ENCODE assay signal across 8 cellular contexts in the genomic region with DNA sequence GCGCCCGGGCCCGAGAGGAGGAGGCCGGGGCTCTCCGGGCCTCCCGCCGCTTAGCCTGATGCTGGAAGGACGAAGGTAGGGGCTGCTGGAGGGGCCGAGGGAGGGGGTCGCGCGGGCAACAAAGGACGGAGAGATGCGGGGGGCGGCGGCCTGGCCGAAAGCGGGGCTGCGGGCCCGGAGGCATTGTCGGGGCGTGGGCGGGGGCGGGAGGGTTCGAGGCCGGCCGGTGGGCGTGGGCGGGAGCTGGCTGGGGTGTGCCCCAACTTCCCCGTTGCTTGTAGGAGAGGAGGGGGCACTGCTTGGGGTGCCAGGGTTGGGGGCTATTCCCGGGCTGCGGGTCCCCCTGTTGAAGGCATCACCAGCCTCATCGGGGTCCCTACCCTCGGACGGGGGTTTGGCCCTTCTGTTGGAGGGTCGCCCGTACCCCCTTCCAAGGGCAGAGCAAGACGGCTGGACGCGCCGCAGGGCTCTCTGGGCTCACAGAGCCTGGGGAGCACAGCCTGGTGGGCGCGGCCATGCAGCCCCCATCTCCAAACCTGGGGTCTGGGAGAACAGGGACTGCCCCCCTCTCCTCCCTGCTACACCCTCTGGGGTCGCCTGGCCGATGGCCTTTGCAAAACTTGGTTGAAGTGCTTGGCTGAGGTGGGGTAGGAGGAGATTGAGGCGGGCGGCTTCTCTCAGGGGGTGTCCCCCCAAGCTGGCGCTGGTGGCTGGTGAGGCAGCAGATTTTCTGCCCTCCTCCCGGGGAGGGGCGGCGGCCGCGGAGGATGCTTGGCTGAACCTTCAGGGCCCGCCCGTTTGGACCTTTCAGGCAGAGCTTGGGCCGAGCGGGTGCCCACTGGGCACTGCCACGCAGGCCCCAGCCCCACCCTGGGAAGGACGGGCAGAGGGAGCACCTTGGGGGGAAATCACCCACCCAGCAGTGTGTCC. TPM values are rescaled to one million over a fixed set of nuclear protein-coding genes. Genes with fewer than 3 reads are reported as not detected.
DNase-seq lines count a peak whose midpoint lies in the region; ATAC-seq and TF ChIP-seq lines count a peak whose summit lies in the region.

No MANE protein-coding gene starts in this region.

- no peaks in the 10 kb centered on the region for H3K27me3 ChIP-seq in Karpas-422 (ENCODE audit: low read length)
- no peaks in the 10 kb centered on the region for H3K27me3 ChIP-seq in parathyroid adenoma (ENCODE audit: control insufficient read depth, insufficient read depth, low read length)

- DNase-seq in Karpas-422 (no peak), glutamatergic neuron (peak; percentile 43), putamen (ENCODE audit: low spot score) (no peak), NCI-H1048 (lab: John Stamatoyannopoulos, UW) (no peak)
- peak; percentile 42 for DNase-seq in activated naive CD4-positive, alpha-beta T cell treated with anti-CD3 and anti-CD28 coated beads for 36 hours

- H3K4me3 ChIP-seq in Karpas-422 (ENCODE audit: low read length): no peak overlapping the region
- peak overlapping the region; percentile 46 for H3K4me3 ChIP-seq in parathyroid adenoma (ENCODE audit: low read depth, low read length)

- no peaks in the 10 kb centered on the region for H3K9me3 ChIP-seq in ES-I3 (ENCODE audit: control insufficient read depth, insufficient read depth, low read length)
- no peaks in the 10 kb centered on the region for H3K9me3 ChIP-seq in Karpas-422 (ENCODE audit: low read length)
- no peaks in the 10 kb centered on the region for H3K9me3 ChIP-seq in parathyroid adenoma (ENCODE audit: control insufficient read depth, low read length)

- TF ChIP-seq CTCF in glutamatergic neuron (IDR thresholded peaks at IDR 0.05; ENCODE audit: partially characterized antibody, unreplicated experiment) (no peak), parathyroid adenoma (IDR thresholded peaks at IDR 0.05) (no peak)

- H3K4me3 Mint-ChIP-seq in activated naive CD4-positive, alpha-beta T cell treated with anti-CD3 and anti-CD28 coated beads for 36 hours: peak overlapping the region; percentile 38
- peak overlapping the region; percentile 79 for H3K4me3 Mint-ChIP-seq in glutamatergic neuron (ENCODE audit: unreplicated experiment)

- no peaks in the 10 kb centered on the region for H3K36me3 Mint-ChIP-seq in activated naive CD4-positive, alpha-beta T cell treated with anti-CD3 and anti-CD28 coated beads for 36 hours (ENCODE audit: low read depth)
- no peaks in the 10 kb centered on the region for H3K36me3 Mint-ChIP-seq in glutamatergic neuron (ENCODE audit: unreplicated experiment)

- H4K20me1 ChIP-seq in Karpas-422 (ENCODE audit: insufficient read depth, low read depth, low read length): 0 out of 2 replicates have a peak, but pooled peaks cover 9% of the 10 kb centered on the region

- H3K79me2 ChIP-seq in Karpas-422 (ENCODE audit: low read length) (no peaks in the 10 kb centered on the region), parathyroid adenoma (peaks cover 19% of the 10 kb centered on the region)

- H3K27ac ChIP-seq in Karpas-422 (ENCODE audit: low read length) (no peak overlapping the region), parathyroid adenoma (no peak overlapping the region)

- H3K36me3 ChIP-seq in ES-I3 (ENCODE audit: insufficient read depth, low read length) (no peaks in the 10 kb centered on the region), Karpas-422 (ENCODE audit: insufficient read depth, low read length) (no peaks in the 10 kb centered on the region), parathyroid adenoma (ENCODE audit: control insufficient read depth, insufficient read depth, low read length) (no peaks in the 10 kb centered on the region)

- peak overlapping the region; percentile 45 for H3K4me2 ChIP-seq in Karpas-422 (ENCODE audit: low read depth, low read length, poor library complexity, severe bottlenecking)
- peak overlapping the region; percentile 61 for H3K4me2 ChIP-seq in parathyroid adenoma (ENCODE audit: low read length)

- no peak for ATAC-seq in GM18505 (IDR thresholded peaks at IDR 0.05; ENCODE audit: unreplicated experiment)

- H3K4me1 Mint-ChIP-seq in activated naive CD4-positive, alpha-beta T cell treated with anti-CD3 and anti-CD28 coated beads for 36 hours (ENCODE audit: low read depth): peaks cover 11% of the 10 kb centered on the region
- H3K4me1 Mint-ChIP-seq in glutamatergic neuron (ENCODE audit: low read depth, unreplicated experiment): peaks cover 33% of the 10 kb centered on the region

- H3K9me3 Mint-ChIP-seq in activated naive CD4-positive, alpha-beta T cell treated with anti-CD3 and anti-CD28 coated beads for 36 hours: no peaks in the 10 kb centered on the region
- H3K9me3 Mint-ChIP-seq in glutamatergic neuron (ENCODE audit: unreplicated experiment): peaks cover 15% of the 10 kb centered on the region

- no peaks in the 10 kb centered on the region for H3K9me2 ChIP-seq in Karpas-422 (replicated peaks; ENCODE audit: insufficient read depth, low read length)

- H3K4me1 ChIP-seq in ES-I3 (ENCODE audit: insufficient read depth, low read length) (peaks cover 28% of the 10 kb centered on the region), Karpas-422 (ENCODE audit: low read length) (peaks cover 3% of the 10 kb centered on the region; the same call in 1 of the 2 replicates), parathyroid adenoma (peaks cover 11% of the 10 kb centered on the region)

- H3K27me3 Mint-ChIP-seq in activated naive CD4-positive, alpha-beta T cell treated with anti-CD3 and anti-CD28 coated beads for 36 hours (ENCODE audit: low read depth): peaks cover 12% of the 10 kb centered on the region
- peaks cover 16% of the 10 kb centered on the region for H3K27me3 Mint-ChIP-seq in glutamatergic neuron (ENCODE audit: unreplicated experiment)

- intact Hi-C loops in activated naive CD4-positive, alpha-beta T cell treated with anti-CD3 and anti-CD28 coated beads for 36 hours (cut with micrococcal nuclease): loop anchor here (1.0 to 5.0 kb wide), 3 partner anchors 20 to 112 kb away; partner anchors contain the start of gene RFC2

- H2AFZ ChIP-seq in Karpas-422 (ENCODE audit: low read length): no peak overlapping the region
- H2AFZ ChIP-seq in parathyroid adenoma: peak overlapping the region; percentile 91

- H3K27ac Mint-ChIP-seq in activated naive CD4-positive, alpha-beta T cell treated with anti-CD3 and anti-CD28 coated beads for 36 hours: no peak overlapping the region
- no peak overlapping the region for H3K27ac Mint-ChIP-seq in glutamatergic neuron (ENCODE audit: unreplicated experiment)

- TF ChIP-seq POLR2A in GM18505 (IDR thresholded peaks at IDR 0.05; ENCODE audit: borderline replicate concordance, extremely low read depth, insufficient read depth, insufficient read length): no peak

- CTCF ChIA-PET in activated naive CD4-positive, alpha-beta T cell treated with anti-CD3 and anti-CD28 coated beads for 36 hours (lab: Charles Lee): interaction anchor here (1.4 kb wide), 1 partner anchor 111 kb away, joined by 6 read pairs; no protein-coding TSS in a partner anchor

- peak overlapping the region; percentile 82 for H3K9ac ChIP-seq in ES-I3 (ENCODE audit: low read depth, low read length)
- 0 out of 2 replicates have a peak overlapping the region, but pooled peaks have one; percentile 27 for H3K9ac ChIP-seq in Karpas-422 (ENCODE audit: low read length)
- H3K9ac ChIP-seq in parathyroid adenoma: no peak overlapping the region

RNA-seq across cellular contexts. Expression of gene CLIP2, which starts 0.7 kb away (rescaled TPM):
- total RNA-seq in Karpas-422 (2014; rRNA removed; shearing (Covaris generic); ENCODE audit: low replicate concordance): 0.76 TPM in 1 of 2 replicates, not detected in the other
- 1 to 10 TPM; 1.2 to 1.6 TPM for total RNA-seq in activated naive CD4-positive, alpha-beta T cell treated with anti-CD3 and anti-CD28 coated beads for 36 hours
- total RNA-seq in glutamatergic neuron (ENCODE audit: unreplicated experiment): 96.1 TPM

RNA-seq across cellular contexts. Expression of gene RFC2, which starts 35.7 kb away (rescaled TPM):
- total RNA-seq in Karpas-422 (2014; rRNA removed; shearing (Covaris generic); ENCODE audit: low replicate concordance): 18.9 and 27.3 TPM in 2 replicates
- total RNA-seq in activated naive CD4-positive, alpha-beta T cell treated with anti-CD3 and anti-CD28 coated beads for 36 hours: 10 to 100 TPM; 91.5 to 96.0 TPM
- 16.8 TPM for total RNA-seq in glutamatergic neuron (ENCODE audit: unreplicated experiment)

Comparison
In these comparisons a context has a peak if more than half of its experiments do, and no peak if none do; other contexts are left out.
1. DNase-seq: peak in activated naive CD4-positive, alpha-beta T cell treated with anti-CD3 and anti-CD28 coated beads for 36 hours (single experiment) and glutamatergic neuron (single experiment); none in Karpas-422 (single experiment), putamen (single experiment) and NCI-H1048 (single experiment).
2. RNA of gene CLIP2, which starts 0.7 kb away (total RNA-seq): 96.1 TPM in glutamatergic neuron (single experiment); 1.2 to 1.6 TPM in activated naive CD4-positive, alpha-beta T cell treated with anti-CD3 and anti-CD28 coated beads for 36 hours and 0.76 TPM in Karpas-422; every median in the first group is over 10 times any median in the second.